9 cellular contexts compared by ENCODE assay signal in genomic region chr11:34512810-34513673, GRCh38. TPM values are rescaled to one million over a fixed set of nuclear protein-coding genes. Genes with fewer than 3 reads are reported as not detected.
DNase-seq lines count a peak whose midpoint lies in the region; ATAC-seq, FAIRE-seq and TF ChIP-seq lines count a peak whose summit lies in the region.
"Had no signal": no experiment of that assay in that cellular context is flagged by ENCODE, and none has a peak within 500 bp of the region (broad histone marks: within the 10 kb centered on the region; RNA-seq: fewer than 3 reads in every experiment).

No MANE protein-coding gene starts in this region.

- no peak overlapping the region for H3K23ac ChIP-seq in trophoblast cell (ENCODE audit: low read length)

- H3K79me2 ChIP-seq in PC-3 (ENCODE audit: low read length) = no peaks in the 10 kb centered on the region
- H3K79me2 ChIP-seq in trophoblast cell (ENCODE audit: control insufficient read depth, insufficient read depth, low read length, poor library complexity) = no peaks in the 10 kb centered on the region

- DNase-seq in PC-3 (peak; percentile 70), frontal cortex (ENCODE audit: low spot score in 2 of 2) (peak; percentile 18 to 33), trophoblast cell (peak; percentile 56 to 71)
- peak; percentile 72 to 76 for DNase-seq in activated T-cell treated with anti-CD3 and anti-CD28 coated beads, Interleukin-2, amount 50 U/mL, for 48 hours

- H3K27me3 ChIP-seq in PC-3 (ENCODE audit: low read length) (no peaks in the 10 kb centered on the region), trophoblast cell (ENCODE audit: insufficient read depth, low read length) (no peaks in the 10 kb centered on the region)

- FAIRE-seq in frontal cortex (lab: Jason Lieb, UNC) = no peak

- H4K12ac ChIP-seq in trophoblast cell (ENCODE audit: low read depth, low read length) = no peak overlapping the region

- H2AK5ac ChIP-seq in trophoblast cell (ENCODE audit: low read length) = no peak overlapping the region

- no peaks in the 10 kb centered on the region for H4K20me1 ChIP-seq in PC-3 (ENCODE audit: low read length)

- intact Hi-C loops in PC-3 (cut with micrococcal nuclease) = loop anchor here (1.0 to 5.0 kb wide), 2 partner anchors 74 to 377 kb away; no protein-coding TSS in a partner anchor

- H4K8ac ChIP-seq in trophoblast cell (ENCODE audit: low read depth, low read length) = no peak overlapping the region

- H3F3A ChIP-seq in PC-3 (ENCODE audit: low read length, unreplicated experiment) = no peaks in the 10 kb centered on the region

- POLR2A ChIA-PET in PC-3 (lab: Charles Lee; ENCODE audit: unreplicated experiment) = no interaction called here

- no peak overlapping the region for H3K4ac ChIP-seq in trophoblast cell (ENCODE audit: low read depth, low read length)

- CTCF ChIA-PET in PC-3 (lab: Charles Lee) = interaction anchor here (0.5 kb wide), 1 partner anchor 141 kb away, joined by 3 read pairs; no protein-coding TSS in a partner anchor

- H3K9ac ChIP-seq in PC-3 (ENCODE audit: low read length) (no peak overlapping the region), trophoblast cell (ENCODE audit: low read length) (no peak overlapping the region)

- H2BK5ac ChIP-seq in trophoblast cell (ENCODE audit: low read depth, low read length, poor library complexity) = no peak overlapping the region

- H3K4me2 ChIP-seq in PC-3 (ENCODE audit: low read length) = no peak overlapping the region
- H3K4me2 ChIP-seq in trophoblast cell (ENCODE audit: low read length) = no peak overlapping the region

- no peak overlapping the region for H2BK12ac ChIP-seq in trophoblast cell (ENCODE audit: low read length)

- 0 out of 2 replicates have a peak, but pooled peaks cover 7% of the 10 kb centered on the region for H3K4me1 ChIP-seq in PC-3 (ENCODE audit: insufficient read depth, low read length)
- H3K4me1 ChIP-seq in trophoblast cell (ENCODE audit: control insufficient read depth in 1 of 2, insufficient read depth in 2 of 2, low read length in 2 of 2) = peaks cover 8% of the 10 kb centered on the region in 2 experiments

- H2BK120ac ChIP-seq in trophoblast cell (ENCODE audit: insufficient read depth, low read length, poor library complexity) = no peak overlapping the region

- no peak overlapping the region for H3K14ac ChIP-seq in trophoblast cell (ENCODE audit: low read length)

- TF ChIP-seq CTCF in C4-2B (conservative IDR thresholded peaks at IDR 0.05) (peak; percentile 95), PC-3 (conservative IDR thresholded peaks at IDR 0.05; ENCODE audit: low read depth, low read length) (peak; percentile 89)

- ATAC-seq in GM18907 (IDR thresholded peaks at IDR 0.05; ENCODE audit: unreplicated experiment) (peak; percentile 93), HG03280 (IDR thresholded peaks at IDR 0.05; ENCODE audit: unreplicated experiment) (peak; percentile 86), PC-3 (peak; percentile 99), GM18873 (IDR thresholded peaks at IDR 0.05; ENCODE audit: low FRiP score, unreplicated experiment) (no peak)

- no peak overlapping the region for H3K4me3 ChIP-seq in PC-3 (ENCODE audit: low read length)
- no peak overlapping the region for H3K4me3 ChIP-seq in trophoblast cell (ENCODE audit: low read depth, low read length)

- no peaks in the 10 kb centered on the region for H3K79me1 ChIP-seq in trophoblast cell (ENCODE audit: low read length)

- no peaks in the 10 kb centered on the region for H3K36me3 ChIP-seq in PC-3 (ENCODE audit: low read depth, low read length)
- H3K36me3 ChIP-seq in trophoblast cell (ENCODE audit: control insufficient read depth in 1 of 2, insufficient read depth in 2 of 2, low read length in 2 of 2) = no peaks in the 10 kb centered on the region

- H2AFZ ChIP-seq in PC-3 (ENCODE audit: low read length) (peak overlapping the region; percentile 52; the same call in 1 of the 2 replicates), trophoblast cell (ENCODE audit: insufficient read depth, low read length, poor library complexity) (no peak overlapping the region)

- H3K9me3 ChIP-seq in PC-3 (ENCODE audit: low read length) (no peaks in the 10 kb centered on the region), trophoblast cell (ENCODE audit: insufficient read depth, low read depth, low read length) (no peaks in the 10 kb centered on the region)

- no peaks in the 10 kb centered on the region for H3K9me2 ChIP-seq in PC-3 (replicated peaks; ENCODE audit: low read length)

- H3K27ac ChIP-seq in C4-2B (peak overlapping the region; percentile 70), PC-3 (ENCODE audit: low read length) (no peak overlapping the region), trophoblast cell (ENCODE audit: low read depth, low read length) (no peak overlapping the region)

- H3K18ac ChIP-seq in trophoblast cell (ENCODE audit: low read length) = no peak overlapping the region

- no TSS peak for BruUV-seq in PC-3 (replicated peaks; lab: Mats Ljungman, UMichigan)

- no CpG with 5 or more reads among the region's 25 CpGs for WGBS in trophoblast cell (ENCODE audit: extremely low coverage, insufficient coverage, insufficient read length)

- H4K91ac ChIP-seq in trophoblast cell (ENCODE audit: low read depth, low read length) = no peak overlapping the region

RNA-seq across cellular contexts. Expression of gene ELF5, which starts 0.6 kb away (rescaled TPM):
- total RNA-seq in PC-3 (2014; rRNA removed) (0.11 TPM in 1 of 2 replicates, not detected in the other), frontal cortex (not detected)
- 0.19 and 0.25 TPM in 2 replicates for polyA plus RNA-seq in trophoblast cell (2013)
- total RNA-seq: subcutaneous adipose tissue had no signal
